Comparison of ENCODE assay signal across 17 cellular contexts in the genomic region with DNA sequence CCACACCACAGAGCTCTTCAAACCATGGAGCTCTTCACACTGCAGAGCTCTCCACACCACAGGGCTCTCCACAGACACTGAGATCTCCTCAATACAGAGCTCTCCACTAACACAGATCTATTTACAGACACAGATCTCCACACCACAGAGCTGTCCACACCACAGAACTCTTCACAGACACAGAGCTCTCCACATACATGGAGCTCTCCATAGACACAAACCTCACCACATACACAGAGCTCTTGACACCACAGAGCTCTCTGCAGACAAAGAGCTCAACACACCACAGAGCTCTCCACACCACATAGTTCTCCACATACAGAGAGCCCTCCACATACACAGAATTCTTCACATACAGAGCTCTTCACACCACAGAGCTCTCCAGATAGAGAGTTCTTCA.
"Had no signal": no experiment of that assay in that cellular context is flagged by ENCODE, and none has a peak within 500 bp of the region (broad histone marks: within the 10 kb centered on the region; RNA-seq: fewer than 3 reads in every experiment).

No MANE protein-coding gene starts in this region.

- H3K9me3 Mint-ChIP-seq: brain had no signal

- H3K27ac Mint-ChIP-seq: activated naive CD8-positive, alpha-beta T cell had no signal

- H3K27me3 ChIP-seq: pancreas, thyroid gland, uterus had no signal

- DNase-seq: activated CD4-positive, alpha-beta T cell treated with anti-CD3 and anti-CD28 coated beads for 1 hour; activated effector memory CD4-positive, alpha-beta T cell treated with Interleukin-2 at 50 U/mL for 16 hours; activated T-cell treated with anti-CD3 and anti-CD28 coated beads for 4 hours; amygdala; left colon; mammary epithelial cell; retina; stimulated activated CD4-positive, alpha-beta T cell treated with anti-CD3 and anti-CD28 coated beads, Interleukin-15, amount 100 ng/mL, for 24 hours; stimulated activated CD4-positive, alpha-beta T cell treated with anti-CD3 and anti-CD28 coated beads, Interleukin-4, amount 100 ng/mL, for 4 hours; T-helper 9 cell; thyroid gland; uterus had no signal

- H3K36me3 ChIP-seq: pancreas, thyroid gland, uterus had no signal

- H3K4me3 ChIP-seq: dorsolateral prefrontal cortex, pancreas, thyroid gland, uterus had no signal

- ATAC-seq: esophagus mucosa, left colon, pancreas had no signal

- H3K36me3 Mint-ChIP-seq: activated naive CD8-positive, alpha-beta T cell; brain had no signal

- H3K4me3 Mint-ChIP-seq: brain had no signal

- H3K4me1 ChIP-seq: uterus had no signal

- H3K9me3 ChIP-seq: pancreas, thyroid gland, uterus had no signal

- H3K27ac ChIP-seq: dorsolateral prefrontal cortex, pancreas, thyroid gland, uterus had no signal
